Comparison of ENCODE assay signal across 20 cellular contexts in genomic region chr13:39370048-39370447, GRCh38.
"Had no signal": no experiment of that assay in that cellular context is flagged by ENCODE, and none has a peak within 500 bp of the region (broad histone marks: within the 10 kb centered on the region; RNA-seq: fewer than 3 reads in every experiment).

No MANE protein-coding gene starts in this region.

- H3K9me2 ChIP-seq: SK-N-SH had no signal

- H3K4me1 ChIP-seq: SJSA1 had no signal

- H3K27me3 ChIP-seq: SJSA1 had no signal

- H3K27ac ChIP-seq: SJSA1 had no signal

- DNase-seq: Kasumi-1, KG1, MM.1S, NCI-H1048, NCI-H1105, NCI-H1417, NCI-H1436 treated with DMSO at 0.1 percent for 48 hours, NCI-H1694, NCI-H187 treated with DMSO at 0.1 percent for 48 hours, NCI-H2029 treated with DMSO at 0.1 percent for 48 hours, NCI-H2227 treated with DMSO at 0.1 percent for 48 hours, NCI-H524 treated with DMSO at 0.1 percent for 48 hours, NCI-H69, NCI-H774, RPMI8226, SIG-M5, SK-N-SH, SW 1271 had no signal

- ATAC-seq: HepG2 had no signal

- H3K9ac ChIP-seq: SK-N-SH had no signal

- H3K36me3 ChIP-seq: SJSA1 had no signal

- H3K9me3 ChIP-seq: SJSA1, SK-N-SH had no signal

- H3K4me3 ChIP-seq: SJSA1 had no signal

- H3K4me2 ChIP-seq: SK-N-SH had no signal
